In the genomic region with DNA sequence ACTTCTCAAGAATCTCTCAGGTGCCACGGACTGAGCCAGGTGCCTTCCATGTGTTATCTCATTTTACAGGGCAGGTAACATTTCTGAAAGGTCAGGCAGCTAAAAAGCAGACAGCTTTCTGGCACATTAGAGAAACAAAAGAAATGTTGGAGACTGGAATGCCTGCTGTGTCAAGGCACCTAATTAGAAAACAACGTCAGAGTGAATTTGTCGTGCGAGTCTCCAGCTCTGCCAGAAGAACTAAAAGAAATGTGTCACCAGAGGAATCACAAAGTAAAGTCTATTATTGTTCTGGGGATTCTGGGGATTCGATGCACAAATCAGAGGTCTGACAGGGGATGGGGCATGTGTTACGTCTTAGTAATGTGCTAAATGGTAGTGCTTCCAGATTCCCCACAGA, we compare ENCODE assay signal across 1 cellular context.
TF ChIP-seq lines count a peak whose summit lies in the region.

No MANE protein-coding gene starts in this region.

TF ChIP-seq in HepG2, 621 proteins besides CTCF, POLR2A, EP300 and RAD21 (continued from another document):
- TF ChIP-seq, protein P1, sequence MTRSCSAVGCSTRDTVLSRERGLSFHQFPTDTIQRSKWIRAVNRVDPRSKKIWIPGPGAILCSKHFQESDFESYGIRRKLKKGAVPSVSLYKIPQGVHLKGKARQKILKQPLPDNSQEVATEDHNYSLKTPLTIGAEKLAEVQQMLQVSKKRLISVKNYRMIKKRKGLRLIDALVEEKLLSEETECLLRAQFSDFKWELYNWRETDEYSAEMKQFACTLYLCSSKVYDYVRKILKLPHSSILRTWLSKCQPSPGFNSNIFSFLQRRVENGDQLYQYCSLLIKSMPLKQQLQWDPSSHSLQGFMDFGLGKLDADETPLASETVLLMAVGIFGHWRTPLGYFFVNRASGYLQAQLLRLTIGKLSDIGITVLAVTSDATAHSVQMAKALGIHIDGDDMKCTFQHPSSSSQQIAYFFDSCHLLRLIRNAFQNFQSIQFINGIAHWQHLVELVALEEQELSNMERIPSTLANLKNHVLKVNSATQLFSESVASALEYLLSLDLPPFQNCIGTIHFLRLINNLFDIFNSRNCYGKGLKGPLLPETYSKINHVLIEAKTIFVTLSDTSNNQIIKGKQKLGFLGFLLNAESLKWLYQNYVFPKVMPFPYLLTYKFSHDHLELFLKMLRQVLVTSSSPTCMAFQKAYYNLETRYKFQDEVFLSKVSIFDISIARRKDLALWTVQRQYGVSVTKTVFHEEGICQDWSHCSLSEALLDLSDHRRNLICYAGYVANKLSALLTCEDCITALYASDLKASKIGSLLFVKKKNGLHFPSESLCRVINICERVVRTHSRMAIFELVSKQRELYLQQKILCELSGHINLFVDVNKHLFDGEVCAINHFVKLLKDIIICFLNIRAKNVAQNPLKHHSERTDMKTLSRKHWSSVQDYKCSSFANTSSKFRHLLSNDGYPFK (CRISPR knock-in tag; IDR thresholded peaks at IDR 0.05; ENCODE audit: borderline replicate concordance): no peak
- TF ChIP-seq ZNF451 (CRISPR knock-in tag; IDR thresholded peaks at IDR 0.05) (no peak), ZNF136 (CRISPR knock-in tag; IDR thresholded peaks at IDR 0.05; ENCODE audit: low read depth) (no peak), ZNF256 (CRISPR knock-in tag; conservative IDR thresholded peaks at IDR 0.05) (no peak), ZNF883 (CRISPR knock-in tag; IDR thresholded peaks at IDR 0.05; ENCODE audit: not compliant biosample characterization) (no peak)
- TF ChIP-seq, protein P2, sequence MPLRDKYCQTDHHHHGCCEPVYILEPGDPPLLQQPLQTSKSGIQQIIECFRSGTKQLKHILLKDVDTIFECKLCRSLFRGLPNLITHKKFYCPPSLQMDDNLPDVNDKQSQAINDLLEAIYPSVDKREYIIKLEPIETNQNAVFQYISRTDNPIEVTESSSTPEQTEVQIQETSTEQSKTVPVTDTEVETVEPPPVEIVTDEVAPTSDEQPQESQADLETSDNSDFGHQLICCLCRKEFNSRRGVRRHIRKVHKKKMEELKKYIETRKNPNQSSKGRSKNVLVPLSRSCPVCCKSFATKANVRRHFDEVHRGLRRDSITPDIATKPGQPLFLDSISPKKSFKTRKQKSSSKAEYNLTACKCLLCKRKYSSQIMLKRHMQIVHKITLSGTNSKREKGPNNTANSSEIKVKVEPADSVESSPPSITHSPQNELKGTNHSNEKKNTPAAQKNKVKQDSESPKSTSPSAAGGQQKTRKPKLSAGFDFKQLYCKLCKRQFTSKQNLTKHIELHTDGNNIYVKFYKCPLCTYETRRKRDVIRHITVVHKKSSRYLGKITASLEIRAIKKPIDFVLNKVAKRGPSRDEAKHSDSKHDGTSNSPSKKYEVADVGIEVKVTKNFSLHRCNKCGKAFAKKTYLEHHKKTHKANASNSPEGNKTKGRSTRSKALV (CRISPR knock-in tag; IDR thresholded peaks at IDR 0.05): no peak
- TF ChIP-seq, protein P3, sequence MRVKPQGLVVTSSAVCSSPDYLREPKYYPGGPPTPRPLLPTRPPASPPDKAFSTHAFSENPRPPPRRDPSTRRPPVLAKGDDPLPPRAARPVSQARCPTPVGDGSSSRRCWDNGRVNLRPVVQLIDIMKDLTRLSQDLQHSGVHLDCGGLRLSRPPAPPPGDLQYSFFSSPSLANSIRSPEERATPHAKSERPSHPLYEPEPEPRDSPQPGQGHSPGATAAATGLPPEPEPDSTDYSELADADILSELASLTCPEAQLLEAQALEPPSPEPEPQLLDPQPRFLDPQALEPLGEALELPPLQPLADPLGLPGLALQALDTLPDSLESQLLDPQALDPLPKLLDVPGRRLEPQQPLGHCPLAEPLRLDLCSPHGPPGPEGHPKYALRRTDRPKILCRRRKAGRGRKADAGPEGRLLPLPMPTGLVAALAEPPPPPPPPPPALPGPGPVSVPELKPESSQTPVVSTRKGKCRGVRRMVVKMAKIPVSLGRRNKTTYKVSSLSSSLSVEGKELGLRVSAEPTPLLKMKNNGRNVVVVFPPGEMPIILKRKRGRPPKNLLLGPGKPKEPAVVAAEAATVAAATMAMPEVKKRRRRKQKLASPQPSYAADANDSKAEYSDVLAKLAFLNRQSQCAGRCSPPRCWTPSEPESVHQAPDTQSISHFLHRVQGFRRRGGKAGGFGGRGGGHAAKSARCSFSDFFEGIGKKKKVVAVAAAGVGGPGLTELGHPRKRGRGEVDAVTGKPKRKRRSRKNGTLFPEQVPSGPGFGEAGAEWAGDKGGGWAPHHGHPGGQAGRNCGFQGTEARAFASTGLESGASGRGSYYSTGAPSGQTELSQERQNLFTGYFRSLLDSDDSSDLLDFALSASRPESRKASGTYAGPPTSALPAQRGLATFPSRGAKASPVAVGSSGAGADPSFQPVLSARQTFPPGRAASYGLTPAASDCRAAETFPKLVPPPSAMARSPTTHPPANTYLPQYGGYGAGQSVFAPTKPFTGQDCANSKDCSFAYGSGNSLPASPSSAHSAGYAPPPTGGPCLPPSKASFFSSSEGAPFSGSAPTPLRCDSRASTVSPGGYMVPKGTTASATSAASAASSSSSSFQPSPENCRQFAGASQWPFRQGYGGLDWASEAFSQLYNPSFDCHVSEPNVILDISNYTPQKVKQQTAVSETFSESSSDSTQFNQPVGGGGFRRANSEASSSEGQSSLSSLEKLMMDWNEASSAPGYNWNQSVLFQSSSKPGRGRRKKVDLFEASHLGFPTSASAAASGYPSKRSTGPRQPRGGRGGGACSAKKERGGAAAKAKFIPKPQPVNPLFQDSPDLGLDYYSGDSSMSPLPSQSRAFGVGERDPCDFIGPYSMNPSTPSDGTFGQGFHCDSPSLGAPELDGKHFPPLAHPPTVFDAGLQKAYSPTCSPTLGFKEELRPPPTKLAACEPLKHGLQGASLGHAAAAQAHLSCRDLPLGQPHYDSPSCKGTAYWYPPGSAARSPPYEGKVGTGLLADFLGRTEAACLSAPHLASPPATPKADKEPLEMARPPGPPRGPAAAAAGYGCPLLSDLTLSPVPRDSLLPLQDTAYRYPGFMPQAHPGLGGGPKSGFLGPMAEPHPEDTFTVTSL (CRISPR knock-in tag; IDR thresholded peaks at IDR 0.05; ENCODE audit: borderline replicate concordance): no peak
